In genomic region chr20:32522775-32523612, GRCh38 we compare ENCODE assay signal across 1 cellular context.
TF ChIP-seq lines count a peak whose summit lies in the region.

No MANE protein-coding gene starts in this region.

TF ChIP-seq in SK-N-SH, 30 proteins besides CTCF, POLR2A, EP300 and RAD21 (continued from another document):
- TF ChIP-seq, protein P1, sequence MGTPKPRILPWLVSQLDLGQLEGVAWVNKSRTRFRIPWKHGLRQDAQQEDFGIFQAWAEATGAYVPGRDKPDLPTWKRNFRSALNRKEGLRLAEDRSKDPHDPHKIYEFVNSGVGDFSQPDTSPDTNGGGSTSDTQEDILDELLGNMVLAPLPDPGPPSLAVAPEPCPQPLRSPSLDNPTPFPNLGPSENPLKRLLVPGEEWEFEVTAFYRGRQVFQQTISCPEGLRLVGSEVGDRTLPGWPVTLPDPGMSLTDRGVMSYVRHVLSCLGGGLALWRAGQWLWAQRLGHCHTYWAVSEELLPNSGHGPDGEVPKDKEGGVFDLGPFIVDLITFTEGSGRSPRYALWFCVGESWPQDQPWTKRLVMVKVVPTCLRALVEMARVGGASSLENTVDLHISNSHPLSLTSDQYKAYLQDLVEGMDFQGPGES (IDR thresholded peaks at IDR 0.05; ENCODE audit: low read depth, low read length), result no peak
- TF ChIP-seq RCOR1 (IDR thresholded peaks at IDR 0.05; ENCODE audit: low read length) (no peak), GATA2 (CRISPR knock-in tag; IDR thresholded peaks at IDR 0.05) (no peak), MEF2A (IDR thresholded peaks at IDR 0.05; ENCODE audit: borderline replicate concordance, low read depth) (no peak), GABPA (IDR thresholded peaks at IDR 0.05; ENCODE audit: low read depth) (no peak)
